Comparison of ENCODE assay signal across 1 cellular context in the genomic region with DNA sequence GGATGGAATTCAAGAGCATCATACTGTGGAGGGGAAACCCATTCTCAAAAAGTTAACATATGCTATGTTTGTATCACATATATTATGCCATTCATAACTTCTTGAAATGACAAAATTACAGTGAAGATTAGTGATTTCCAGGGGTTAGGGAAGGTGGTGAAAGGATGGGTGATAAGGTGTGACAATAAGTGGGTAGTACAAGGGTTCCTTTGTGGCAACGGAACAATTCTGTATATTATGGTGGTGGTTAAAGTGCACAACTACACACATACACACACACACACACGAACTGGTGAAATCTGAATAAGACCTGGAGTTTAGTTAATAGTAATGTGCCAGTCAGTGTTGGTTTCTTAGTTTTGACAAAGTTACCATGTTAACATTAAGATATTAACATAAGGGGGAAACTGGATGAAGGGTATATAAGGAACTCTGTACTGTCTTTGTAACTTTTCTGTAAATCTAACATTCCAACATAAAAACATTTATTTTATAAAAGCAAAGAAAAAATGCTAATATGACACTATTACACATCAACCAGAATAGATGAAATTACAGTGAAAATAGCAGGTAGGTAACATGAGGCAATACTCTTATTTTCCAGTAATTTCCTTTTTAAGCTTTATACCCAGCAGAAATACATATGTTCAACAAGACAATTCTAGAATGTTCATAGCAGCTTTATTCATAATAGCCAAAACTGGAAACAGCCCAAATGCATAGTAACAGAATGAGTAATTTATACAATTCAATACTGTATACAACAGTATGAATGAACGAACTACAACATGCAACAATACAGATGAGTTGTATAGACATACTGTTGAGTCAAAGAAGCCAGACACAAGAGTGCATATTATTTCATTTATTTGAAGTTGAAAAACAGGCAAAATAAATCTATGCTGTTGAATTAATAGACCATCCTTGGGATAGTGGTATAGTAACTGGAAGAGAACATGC.
TF ChIP-seq lines count a peak whose summit lies in the region.

No MANE protein-coding gene starts in this region.

TF ChIP-seq in H1, 55 proteins besides CTCF, POLR2A, EP300 and RAD21:
- TF ChIP-seq GABPA (IDR thresholded peaks at IDR 0.05; ENCODE audit: borderline replicate concordance, insufficient read depth, low read length) (no peak), ZNF274 (IDR thresholded peaks at IDR 0.05; ENCODE audit: borderline replicate concordance, extremely low read depth, low read length) (no peak), SP2 (IDR thresholded peaks at IDR 0.05; ENCODE audit: low read length) (no peak), POLR2AphosphoS5 (IDR thresholded peaks at IDR 0.05; ENCODE audit: low read depth, low read length) (peak; percentile 70), POU5F1 (IDR thresholded peaks at IDR 0.05; ENCODE audit: low read depth, low read length) (no peak)
